20 cellular contexts compared by ENCODE assay signal in genomic region chr5:103480246-103480645, GRCh38.
A peak's percentile ranks its signal among the peaks of the same experiment; 100 is the strongest.
DNase-seq lines count a peak whose midpoint lies in the region; ATAC-seq, FAIRE-seq and TF ChIP-seq lines count a peak whose summit lies in the region.
"Had no signal": no experiment of that assay in that cellular context is flagged by ENCODE, and none has a peak within 500 bp of the region (broad histone marks: within the 10 kb centered on the region; RNA-seq: fewer than 3 reads in every experiment).

No MANE protein-coding gene starts in this region.

- no peak overlapping the region for H3K27ac Mint-ChIP-seq in activated CD8-positive, alpha-beta memory T cell treated with anti-CD3 and anti-CD28 coated beads, Interleukin-2, amount 10 ng/mL, durations not matched to agents 7 days and 5 days
- H3K27ac Mint-ChIP-seq: CD14-positive monocyte; CD4-positive, alpha-beta memory T cell had no signal

- intact Hi-C loops in left colon (cut with DNase I, micrococcal nuclease) = no loop called here
- intact Hi-C loops in breast epithelium (cut with DNase I; ENCODE audit: low total_unique reads) = no loop called here

- H3K4me3 Mint-ChIP-seq in activated CD8-positive, alpha-beta memory T cell treated with anti-CD3 and anti-CD28 coated beads, Interleukin-2, amount 10 ng/mL, durations not matched to agents 7 days and 5 days = no peak overlapping the region
- H3K4me3 Mint-ChIP-seq: CD14-positive monocyte; CD4-positive, alpha-beta memory T cell; H9 had no signal

- no peaks in the 10 kb centered on the region for H3K4me1 ChIP-seq in small intestine (ENCODE audit: control insufficient read depth in 2 of 2, insufficient read depth in 1 of 2, low read depth in 1 of 2, low read length in 1 of 2)
- no peaks in the 10 kb centered on the region for H3K4me1 ChIP-seq in breast epithelium
- H3K4me1 ChIP-seq: BLaER1 had no signal

- H3K36me3 Mint-ChIP-seq in activated CD8-positive, alpha-beta memory T cell treated with anti-CD3 and anti-CD28 coated beads, Interleukin-2, amount 10 ng/mL, durations not matched to agents 7 days and 5 days = no peaks in the 10 kb centered on the region
- H3K36me3 Mint-ChIP-seq: CD14-positive monocyte; CD4-positive, alpha-beta memory T cell had no signal

- H3K9me3 ChIP-seq in small intestine (ENCODE audit: control insufficient read depth, low read depth) (no peaks in the 10 kb centered on the region), breast epithelium (no peaks in the 10 kb centered on the region)
- H3K9me3 ChIP-seq: BLaER1 had no signal

- H3K27ac ChIP-seq in small intestine (ENCODE audit: low read depth in 1 of 2, low read length in 1 of 2) = no peak overlapping the region
- no peak overlapping the region for H3K27ac ChIP-seq in breast epithelium
- no peak overlapping the region for H3K27ac ChIP-seq in coronary artery
- H3K27ac ChIP-seq: BLaER1, HL-60 had no signal

- peaks cover 22% of the 10 kb centered on the region for H3K27me3 Mint-ChIP-seq in activated CD8-positive, alpha-beta memory T cell treated with anti-CD3 and anti-CD28 coated beads, Interleukin-2, amount 10 ng/mL, durations not matched to agents 7 days and 5 days

- WGBS in small intestine, 3 donors = 52 to 66% (median 53%) methylated on average over 3 of the region's 3 CpGs

- CTCF ChIA-PET in activated CD8-positive, alpha-beta memory T cell treated with anti-CD3 and anti-CD28 coated beads, Interleukin-2, amount 10 ng/mL, durations not matched to agents 7 days and 5 days (lab: Charles Lee) = no interaction called here

- TF ChIP-seq CTCF in LNCaP clone FGC (IDR thresholded peaks at IDR 0.05; ENCODE audit: control insufficient read depth, extremely low read depth, insufficient read depth) (no peak), breast epithelium (IDR thresholded peaks at IDR 0.05) (no peak), coronary artery (IDR thresholded peaks at IDR 0.05) (no peak)

- DNase-seq in LNCaP clone FGC (ENCODE audit: low read depth) = peak; percentile 57
- DNase-seq in left colon = peak; percentile 46 to 49
- DNase-seq in small intestine = peak; percentile 86
- DNase-seq in KBM-7 = no peak
- no peak for DNase-seq in activated CD8-positive, alpha-beta memory T cell treated with anti-CD3 and anti-CD28 coated beads, Interleukin-2, amount 10 ng/mL, durations not matched to agents 7 days and 5 days
- no peak for DNase-seq in breast epithelium (ENCODE audit: low spot score in 2 of 2)
- DNase-seq in coronary artery (ENCODE audit: low spot score) = no peak
- DNase-seq: 8988T; Calu3; CD4-positive, alpha-beta memory T cell; DMS79 treated with DMSO at 0.1 percent for 48 hours; GF-D8; GOT3; H9; IMR-90 had no signal

- in situ Hi-C loops in KBM-7 (cut with MboI; ENCODE audit: low pct_unique_long_range_greater_than_20kb, low sequenced_read_pairs) = no loop called here

- peak; percentile 87 for ATAC-seq in left colon
- ATAC-seq in activated CD8-positive, alpha-beta memory T cell treated with anti-CD3 and anti-CD28 coated beads, Interleukin-2, amount 10 ng/mL, durations not matched to agents 7 days and 5 days = no peak

- FAIRE-seq in colon (lab: Jason Lieb, UNC) (peak; percentile 71), small intestine (lab: Jason Lieb, UNC) (no peak)
- FAIRE-seq: HTR-8/SVneo had no signal

- no peaks in the 10 kb centered on the region for H3K9me3 Mint-ChIP-seq in activated CD8-positive, alpha-beta memory T cell treated with anti-CD3 and anti-CD28 coated beads, Interleukin-2, amount 10 ng/mL, durations not matched to agents 7 days and 5 days (ENCODE audit: low read depth)
- H3K9me3 Mint-ChIP-seq: CD14-positive monocyte; CD4-positive, alpha-beta memory T cell; H9 had no signal

- no peaks in the 10 kb centered on the region for H3K4me1 Mint-ChIP-seq in activated CD8-positive, alpha-beta memory T cell treated with anti-CD3 and anti-CD28 coated beads, Interleukin-2, amount 10 ng/mL, durations not matched to agents 7 days and 5 days
- H3K4me1 Mint-ChIP-seq: CD14-positive monocyte; CD4-positive, alpha-beta memory T cell had no signal

- no peaks in the 10 kb centered on the region for H3K27me3 ChIP-seq in small intestine (ENCODE audit: control insufficient read depth in 2 of 2, insufficient read depth in 2 of 2, low read length in 2 of 2)
- H3K27me3 ChIP-seq in breast epithelium = no peaks in the 10 kb centered on the region
- H3K27me3 ChIP-seq: BLaER1 had no signal

- H3K4me3 ChIP-seq in LNCaP clone FGC (ENCODE audit: low read depth, low read length) (no peak overlapping the region), small intestine (ENCODE audit: low read depth in 1 of 2, low read length in 2 of 2) (no peak overlapping the region), breast epithelium (no peak overlapping the region), coronary artery (no peak overlapping the region)
- H3K4me3 ChIP-seq: BLaER1 had no signal

- no peak for TF ChIP-seq POLR2A in breast epithelium (IDR thresholded peaks at IDR 0.05)

- no peaks in the 10 kb centered on the region for H3K36me3 ChIP-seq in small intestine (ENCODE audit: control insufficient read depth in 2 of 2, insufficient read depth in 2 of 2, low read length in 2 of 2)
- H3K36me3 ChIP-seq in breast epithelium = no peaks in the 10 kb centered on the region
- H3K36me3 ChIP-seq: BLaER1 had no signal

Comparison
In these comparisons a context has a peak if more than half of its experiments do, and no peak if none do; other contexts are left out.
1. DNase-seq: peak in LNCaP clone FGC (single experiment), left colon (2 of 2) and small intestine (single experiment); none in KBM-7 (single experiment), activated CD8-positive, alpha-beta memory T cell treated with anti-CD3 and anti-CD28 coated beads, Interleukin-2, amount 10 ng/mL, durations not matched to agents 7 days and 5 days (single experiment), breast epithelium (0 of 2) and coronary artery (single experiment).